Comparison of ENCODE assay signal across 8 cellular contexts in the genomic region with DNA sequence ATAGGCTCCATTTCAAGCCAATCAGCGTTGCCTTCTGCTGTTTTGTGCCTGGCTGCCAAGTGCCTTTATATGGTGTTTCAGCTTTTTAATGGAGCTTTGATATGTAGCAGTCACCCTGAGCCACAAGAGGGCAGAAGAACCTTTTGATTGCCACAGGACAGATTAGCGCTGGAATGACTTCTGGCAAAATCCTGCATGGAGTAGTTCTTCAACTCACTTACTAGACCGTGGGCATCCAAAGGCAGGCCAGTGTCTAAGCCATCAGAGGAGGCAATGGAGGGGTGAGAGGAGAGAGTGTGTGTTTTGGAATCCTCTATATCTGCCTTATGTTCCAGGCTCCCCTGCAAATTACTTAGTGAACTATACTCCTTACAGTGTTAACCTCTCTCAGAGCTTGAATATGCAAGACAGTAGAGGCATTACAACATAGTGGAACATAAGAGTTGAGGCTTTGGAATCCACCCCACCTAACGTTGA. TPM values are rescaled to one million over a fixed set of nuclear protein-coding genes. Genes with fewer than 3 reads are reported as not detected.
DNase-seq lines count a peak whose midpoint lies in the region; ATAC-seq and TF ChIP-seq lines count a peak whose summit lies in the region.

No MANE protein-coding gene starts in this region.

- H3K4me3 ChIP-seq in HCT116 (replicated peaks in 1 of 2; ENCODE audit: low read depth in 1 of 2, low read length in 2 of 2) = no peak overlapping the region
- no peak overlapping the region for H3K4me3 ChIP-seq in coronary artery
- H3K4me3 ChIP-seq in liver (ENCODE audit: low read depth in 1 of 3, low read length in 3 of 3) = no peak overlapping the region

- H3K9me2 ChIP-seq in HCT116 (ENCODE audit: insufficient read depth) = no peaks in the 10 kb centered on the region

- CTCF ChIA-PET in HCT116 (lab: Charles Lee) = interaction anchor here (0.6 to 9.2 kb wide), 24 partner anchors 10 to 536 kb away, joined by 3 to 479 read pairs (median 5); partner anchors contain the start of genes ARTN, ATP6V0B, DPH2 and IPO13

- TF ChIP-seq RAD21 in HCT116 (IDR thresholded peaks at IDR 0.05; ENCODE audit: low read depth) (peak; percentile 100), liver (IDR thresholded peaks at IDR 0.05) (peak; percentile 98 to 99)

- POLR2A ChIA-PET in HCT116 (lab: Charles Lee) = interaction anchor here (0.8 to 4.8 kb wide), 4 partner anchors 166 to 230 kb away, joined by 3 to 45 read pairs (median 12); partner anchors contain the start of gene ARTN

- H3K36me3 ChIP-seq in HCT116 (ENCODE audit: control insufficient read depth in 1 of 2, insufficient read depth in 2 of 2, low read length in 2 of 2) (no peaks in the 10 kb centered on the region), liver (ENCODE audit: control insufficient read depth in 4 of 4, insufficient read depth in 3 of 4, low read depth in 1 of 4, low read length in 3 of 4) (peaks cover 0 to 1% (median 0%) of the 10 kb centered on the region in 4 donors)

- H3K9ac ChIP-seq in HCT116 (ENCODE audit: low read length) (no peak overlapping the region), liver (ENCODE audit: low read depth in 1 of 2, low read length in 2 of 2) (no peak overlapping the region)

- H3K27ac ChIP-seq in HCT116 (ENCODE audit: low read depth, low read length) = no peak overlapping the region
- H3K27ac ChIP-seq in coronary artery = no peak overlapping the region
- no peak overlapping the region for H3K27ac ChIP-seq in liver (ENCODE audit: low read depth in 1 of 2, low read length in 2 of 2)

- peak overlapping the region; percentile 20; the same call in 1 of the 2 replicates for H3K4me2 ChIP-seq in HCT116 (ENCODE audit: low read length)

- ATAC-seq in HCT116 = peak; percentile 98

- H4K20me1 ChIP-seq in HCT116 (ENCODE audit: insufficient read depth) = no peaks in the 10 kb centered on the region

- no peaks in the 10 kb centered on the region for H3K79me2 ChIP-seq in HCT116 (ENCODE audit: insufficient read depth, low read length)

- RAD21 ChIA-PET in HCT116 (lab: Charles Lee; ENCODE audit: low non-redundant PET in 1 of 2, low total read pairs in 2 of 2, uncharacterized antibody in 2 of 2, unreplicated experiment in 2 of 2) = interaction anchor here (0.5 to 4.7 kb wide), 17 partner anchors 10 to 285 kb away, joined by 3 to 109 read pairs (median 5); partner anchors contain the start of genes ARTN (in 2 of the 2) and IPO13 (in 1 of the 2)

- DNase-seq in Ammon's horn (ENCODE audit: low spot score) (peak; percentile 95), HCT116 (ENCODE audit: low read depth, low spot score) (peak; percentile 87), NCI-H460 (ENCODE audit: extremely low read depth, low read depth) (peak; percentile 82), coronary artery (ENCODE audit: low spot score) (peak; percentile 76), mesenteric fat pad (ENCODE audit: low spot score) (no peak)
- peak; percentile 9 to 12 for DNase-seq in activated CD4-positive, alpha-beta T cell treated with anti-CD3 and anti-CD28 coated beads for 24 hours (ENCODE audit: low read depth in 2 of 2)
- peak; percentile 2 to 31 (median 11) for DNase-seq in stimulated activated CD4-positive, alpha-beta T cell treated with anti-CD3 and anti-CD28 coated beads, TNF-alpha, amount 100 ng/mL, for 24 hours (ENCODE audit: low read depth in 3 of 3)

- WGBS in liver = 1% methylated on average over 4 of the region's 4 CpGs

- no TSS peak for BruUV-seq in HCT116 (replicated peaks; lab: Mats Ljungman, UMichigan)

- TF ChIP-seq POLR2A in HCT116 (IDR thresholded peaks at IDR 0.05; ENCODE audit: borderline replicate concordance, extremely low read depth, insufficient read depth, insufficient read length) = no peak

- H3K9me3 ChIP-seq in HCT116 (ENCODE audit: control insufficient read depth in 1 of 2, insufficient read depth in 1 of 2, low read depth in 1 of 2, low read length in 2 of 2) (no peaks in the 10 kb centered on the region), liver (ENCODE audit: control insufficient read depth in 4 of 4, low read length in 3 of 4) (no peaks in the 10 kb centered on the region)

- H3K27me3 ChIP-seq in HCT116 (ENCODE audit: insufficient read depth, low read length) (no peaks in the 10 kb centered on the region), liver (ENCODE audit: control insufficient read depth in 4 of 4, insufficient read depth in 4 of 4, low read length in 3 of 4) (no peaks in the 10 kb centered on the region)

- peak overlapping the region; percentile 68 for H2AFZ ChIP-seq in HCT116 (ENCODE audit: low read depth, low read length, poor library complexity, severe bottlenecking)

- intact Hi-C loops in HCT116 (cut with micrococcal nuclease) = loop anchor here (1.0 to 5.0 kb wide), 5 partner anchors 167 to 273 kb away; partner anchors contain the start of gene IPO13

- peaks cover 0 to 21% of the 10 kb centered on the region in 2 experiments; a peak in 3 of 4 replicates for H3K4me1 ChIP-seq in HCT116 (ENCODE audit: control insufficient read depth in 1 of 2, insufficient read depth in 2 of 2, low read length in 2 of 2)
- peaks cover 0 to 13% (median 9%) of the 10 kb centered on the region in 4 donors for H3K4me1 ChIP-seq in liver (ENCODE audit: control insufficient read depth in 4 of 4, insufficient read depth in 4 of 4, low read length in 3 of 4)

- TF ChIP-seq CTCF in HCT116 (IDR thresholded peaks at IDR 0.05 in 2 of 3, conservative IDR thresholded peaks at IDR 0.05 in 1 of 3; ENCODE audit: borderline replicate concordance in 1 of 3, insufficient read depth in 1 of 3, low read depth in 2 of 3, low read length in 2 of 3) (peak; percentile 76 to 98 (median 91)), coronary artery (IDR thresholded peaks at IDR 0.05) (peak; percentile 55), liver (IDR thresholded peaks at IDR 0.05; ENCODE audit: low read depth, low read length, missing input control) (peak; percentile 92)

TF ChIP-seq in HCT116, 20 proteins besides CTCF, POLR2A, EP300 and RAD21 (continues in another document):
- TF ChIP-seq EZH2phosphoT487 (IDR thresholded peaks at IDR 0.05; ENCODE audit: borderline replicate concordance) = no peak
- TF ChIP-seq CEBPB (IDR thresholded peaks at IDR 0.05; ENCODE audit: low read depth) = 0 out of 2 replicates have a peak, but pooled peaks have one; percentile 36
- peak; percentile 80 for TF ChIP-seq YY1 (IDR thresholded peaks at IDR 0.05; ENCODE audit: extremely low read depth, insufficient replicate concordance, low read depth, low read length)
- no peak for TF ChIP-seq ATF3 (IDR thresholded peaks at IDR 0.05)
- no peak for TF ChIP-seq EGR1 (IDR thresholded peaks at IDR 0.05; ENCODE audit: low read depth)
- peak; percentile 26; the same call in 1 of the 2 replicates for TF ChIP-seq POLR2AphosphoS5 (IDR thresholded peaks at IDR 0.05; ENCODE audit: low read depth, low read length)
- no peak for TF ChIP-seq TCF7L2 (IDR thresholded peaks at IDR 0.05; ENCODE audit: borderline replicate concordance, extremely low read depth, insufficient read depth, insufficient read length)
- no peak for TF ChIP-seq FOSL1 (IDR thresholded peaks at IDR 0.05; ENCODE audit: low read depth)

TF ChIP-seq in liver, 16 proteins besides CTCF, POLR2A, EP300 and RAD21:
- TF ChIP-seq ZBTB33 (IDR thresholded peaks at IDR 0.05) (no peak), JUND (IDR thresholded peaks at IDR 0.05) (no peak), GABPA (IDR thresholded peaks at IDR 0.05 in 1 of 2, conservative IDR thresholded peaks at IDR 0.05 in 1 of 2) (no peak), HNF4G (IDR thresholded peaks at IDR 0.05) (no peak), FOXA2 (IDR thresholded peaks at IDR 0.05) (peak; percentile 29), YY1 (IDR thresholded peaks at IDR 0.05) (peak; percentile 25), RXRA (IDR thresholded peaks at IDR 0.05) (no peak), EGR1 (IDR thresholded peaks at IDR 0.05; ENCODE audit: low read depth in 2 of 2) (no peak), MAX (IDR thresholded peaks at IDR 0.05) (no peak), ATF3 (IDR thresholded peaks at IDR 0.05) (no peak), HNF4A (conservative IDR thresholded peaks at IDR 0.05) (no peak)

RNA-seq across cellular contexts. Expression of gene ST3GAL3, which starts 56.2 kb away (rescaled TPM):
- total RNA-seq in HCT116 (2021; ENCODE audit: unreplicated experiment) = 7.2 TPM
- 4.2 and 4.3 TPM in 2 replicates for polyA plus RNA-seq in HCT116 (2012)
- total RNA-seq in NCI-H460 (2014; rRNA removed; shearing (Covaris generic)) = 11.6 and 12.6 TPM in 2 replicates
- polyA plus RNA-seq in NCI-H460 (2014; cell fraction: nucleus; rRNA removed) = 10.7 and 14.3 TPM in 2 replicates
- 10 to 100 TPM; 11.3 to 11.4 TPM for total RNA-seq in liver
- 1 to 10 TPM; 4.9 to 5.0 TPM for polyA plus RNA-seq in liver
- 38.5 TPM for total RNA-seq in mesenteric fat pad
